ENCODE assay signal across 25 cellular contexts in genomic region chr4:117378942-117379341, GRCh38.
"Had no signal": no experiment of that assay in that cellular context is flagged by ENCODE, and none has a peak within 500 bp of the region (broad histone marks: within the 10 kb centered on the region; RNA-seq: fewer than 3 reads in every experiment).

No MANE protein-coding gene starts in this region.

- H3K9me3 Mint-ChIP-seq: dendritic cell treated with granulocyte-macrophage colony-stimulating factor and Interleukin-4, amounts not matched to agents 40 ng/mL and 50 ng/mL, for 4 days; endodermal cell had no signal

- H3K27ac ChIP-seq: colonic mucosa, coronary artery, dorsolateral prefrontal cortex, epithelial cell of prostate, esophagus muscularis mucosa, esophagus squamous epithelium, foreskin keratinocyte, gastrocnemius medialis, gastroesophageal sphincter, heart left ventricle, heart right ventricle had no signal

- H3K36me3 ChIP-seq: colonic mucosa, esophagus muscularis mucosa, esophagus squamous epithelium, gastrocnemius medialis, gastroesophageal sphincter, heart left ventricle, heart right ventricle had no signal

- H3K4me3 Mint-ChIP-seq: dendritic cell treated with granulocyte-macrophage colony-stimulating factor and Interleukin-4, amounts not matched to agents 40 ng/mL and 50 ng/mL, for 4 days; effector memory CD8-positive, alpha-beta T cell; endodermal cell had no signal

- H3K4me3 ChIP-seq: colonic mucosa, coronary artery, dorsolateral prefrontal cortex, esophagus muscularis mucosa, esophagus squamous epithelium, gastrocnemius medialis, gastroesophageal sphincter, heart left ventricle, heart right ventricle had no signal

- ATAC-seq: effector memory CD8-positive, alpha-beta T cell; esophagus mucosa; gastrocnemius medialis; gastroesophageal sphincter; heart left ventricle; heart right ventricle had no signal

- DNase-seq: colonic mucosa; cortex of kidney; dermis blood vessel endothelial cell; dorsolateral prefrontal cortex; effector CD4-positive, alpha-beta T cell; effector CD8-positive, alpha-beta T cell; effector memory CD4-positive, alpha-beta T cell; effector memory CD8-positive, alpha-beta T cell; endodermal cell; erythroblast; esophagus squamous epithelium; foreskin fibroblast; foreskin keratinocyte; foreskin melanocyte; gastrocnemius medialis; glutamatergic neuron; head of caudate nucleus; heart left ventricle; heart right ventricle had no signal

- H3K27me3 ChIP-seq: colonic mucosa, dorsolateral prefrontal cortex, esophagus muscularis mucosa, esophagus squamous epithelium, foreskin keratinocyte, gastrocnemius medialis, gastroesophageal sphincter, heart left ventricle, heart right ventricle had no signal

- H3K9me3 ChIP-seq: colonic mucosa, esophagus muscularis mucosa, esophagus squamous epithelium, gastrocnemius medialis, gastroesophageal sphincter, heart right ventricle had no signal

- H3K27ac Mint-ChIP-seq: dendritic cell treated with granulocyte-macrophage colony-stimulating factor and Interleukin-4, amounts not matched to agents 40 ng/mL and 50 ng/mL, for 4 days; effector memory CD8-positive, alpha-beta T cell; endodermal cell had no signal

- H3K4me1 ChIP-seq: colonic mucosa, esophagus muscularis mucosa, esophagus squamous epithelium, foreskin keratinocyte, gastrocnemius medialis, gastroesophageal sphincter, heart left ventricle, heart right ventricle had no signal

- H3K27me3 Mint-ChIP-seq: dendritic cell treated with granulocyte-macrophage colony-stimulating factor and Interleukin-4, amounts not matched to agents 40 ng/mL and 50 ng/mL, for 4 days; effector memory CD8-positive, alpha-beta T cell had no signal

- H3K4me1 Mint-ChIP-seq: endodermal cell had no signal
